In the genomic region with DNA sequence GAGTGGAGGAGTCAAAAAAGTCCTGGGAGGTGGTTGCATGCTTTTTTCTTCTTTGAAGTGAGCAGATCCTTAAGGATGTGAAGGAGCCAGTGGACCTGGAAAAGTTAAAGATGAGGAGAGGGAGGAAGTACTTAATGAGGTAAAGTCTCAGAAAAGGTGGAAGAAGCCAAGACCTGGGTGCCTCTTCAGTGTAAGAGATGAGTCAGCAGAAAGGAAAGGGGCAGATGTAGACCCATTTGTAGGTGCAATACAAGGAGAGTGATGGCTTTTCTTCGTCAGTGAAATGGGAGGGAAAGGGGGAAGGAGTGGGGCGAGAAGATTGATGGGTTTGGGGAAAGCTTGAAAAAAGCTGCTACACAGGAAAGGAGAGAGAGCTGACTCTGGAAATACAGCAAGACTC, we compare ENCODE assay signal across 28 cellular contexts.
"Had no signal": no experiment of that assay in that cellular context is flagged by ENCODE, and none has a peak within 500 bp of the region (broad histone marks: within the 10 kb centered on the region; RNA-seq: fewer than 3 reads in every experiment).

No MANE protein-coding gene starts in this region.

- H3K36me3 Mint-ChIP-seq: stimulated activated effector memory CD8-positive, alpha-beta T cell treated with anti-CD3 and anti-CD28 coated beads, Interleukin-12 subunit alpha, Interleukin-12 subunit beta, amount 100 ng/mL, for 72 hours had no signal

- H3K9me3 ChIP-seq: left lung, lower lobe of right lung, pancreas, prostate gland, sigmoid colon, spleen, suprapubic skin, thoracic aorta, tibial artery, vagina had no signal

- H3K4me3 ChIP-seq: left lung, lower lobe of right lung, pancreas, prostate gland, sigmoid colon, spleen, suprapubic skin, thoracic aorta, tibial artery, vagina had no signal

- H3K9me3 Mint-ChIP-seq: naive thymus-derived CD8-positive, alpha-beta T cell; nephron; neural crest cell; stimulated activated effector memory CD8-positive, alpha-beta T cell treated with anti-CD3 and anti-CD28 coated beads, Interleukin-12 subunit alpha, Interleukin-12 subunit beta, amount 100 ng/mL, for 72 hours; stimulated activated naive CD8-positive, alpha-beta T cell treated with anti-CD3 and anti-CD28 coated beads, Interleukin-15, Interleukin-2, amounts not matched to agents 100 ng/mL and 50 ng/mL, for 24 hours had no signal

- H3K4me1 Mint-ChIP-seq: neural crest cell; stimulated activated effector memory CD8-positive, alpha-beta T cell treated with anti-CD3 and anti-CD28 coated beads, Interleukin-12 subunit alpha, Interleukin-12 subunit beta, amount 100 ng/mL, for 72 hours had no signal

- H3K36me3 ChIP-seq: left lung, lower lobe of right lung, pancreas, prostate gland, sigmoid colon, suprapubic skin, thoracic aorta, tibial artery, vagina had no signal

- H3K27ac ChIP-seq: left lung, lower lobe of right lung, pancreas, prostate gland, sigmoid colon, spleen, suprapubic skin, thoracic aorta, tibial artery, vagina had no signal

- ATAC-seq: left colon; left lung; lower lobe of right lung; naive thymus-derived CD8-positive, alpha-beta T cell; pancreas; right cardiac atrium; stimulated activated effector memory CD8-positive, alpha-beta T cell treated with anti-CD3 and anti-CD28 coated beads, Interleukin-12 subunit alpha, Interleukin-12 subunit beta, amount 100 ng/mL, for 72 hours had no signal

- H3K27ac Mint-ChIP-seq: naive thymus-derived CD8-positive, alpha-beta T cell; nephron; stimulated activated effector memory CD8-positive, alpha-beta T cell treated with anti-CD3 and anti-CD28 coated beads, Interleukin-12 subunit alpha, Interleukin-12 subunit beta, amount 100 ng/mL, for 72 hours; stimulated activated naive CD8-positive, alpha-beta T cell treated with anti-CD3 and anti-CD28 coated beads, Interleukin-15, Interleukin-2, amounts not matched to agents 100 ng/mL and 50 ng/mL, for 24 hours had no signal

- H3K27me3 Mint-ChIP-seq: stimulated activated naive CD8-positive, alpha-beta T cell treated with anti-CD3 and anti-CD28 coated beads, Interleukin-15, Interleukin-2, amounts not matched to agents 100 ng/mL and 50 ng/mL, for 24 hours had no signal

- H3K27me3 ChIP-seq: left lung, pancreas, sigmoid colon, spleen, suprapubic skin, tibial artery, vagina had no signal

- FAIRE-seq: kidney, pancreas, small intestine had no signal

- DNase-seq: hippocampal formation; kidney; left colon; left lung; lower lobe of right lung; mammary epithelial cell; mesenchymal stem cell; naive thymus-derived CD8-positive, alpha-beta T cell; nucleus accumbens; pancreas; posterior cingulate gyrus; retina; right cardiac atrium; sigmoid colon; small intestine; spleen; stimulated activated CD4-positive, alpha-beta T cell treated with anti-CD3 and anti-CD28 coated beads, Interleukin-4, amount 100 ng/mL, for 24 hours; stimulated activated naive CD4-positive, alpha-beta T cell; trophoblast cell had no signal

- H3K4me1 ChIP-seq: left lung, lower lobe of right lung, pancreas, prostate gland had no signal

- H3K4me3 Mint-ChIP-seq: naive thymus-derived CD8-positive, alpha-beta T cell; nephron; neural crest cell; stimulated activated effector memory CD8-positive, alpha-beta T cell treated with anti-CD3 and anti-CD28 coated beads, Interleukin-12 subunit alpha, Interleukin-12 subunit beta, amount 100 ng/mL, for 72 hours; stimulated activated naive CD8-positive, alpha-beta T cell treated with anti-CD3 and anti-CD28 coated beads, Interleukin-15, Interleukin-2, amounts not matched to agents 100 ng/mL and 50 ng/mL, for 24 hours had no signal
